In genomic region chr3:56347219-56347871, GRCh38 we compare ENCODE assay signal across 8 cellular contexts.
A peak's percentile ranks its signal among the peaks of the same experiment; 100 is the strongest.
DNase-seq lines count a peak whose midpoint lies in the region; ATAC-seq and TF ChIP-seq lines count a peak whose summit lies in the region.

No MANE protein-coding gene starts in this region.

- DNase-seq in stimulated activated CD4-positive, alpha-beta T cell treated with anti-CD3 and anti-CD28 coated beads, Interleukin-12 subunit alpha, Interleukin-12 subunit beta, amount 100 ng/mL, for 4 hours: peak; percentile 1
- no peak for DNase-seq in stimulated activated CD4-positive, alpha-beta T cell treated with anti-CD3 and anti-CD28 coated beads, Interleukin-4, amount 100 ng/mL, for 4 hours
- DNase-seq in NT2/D1 (ENCODE audit: low read depth, low spot score): peak; percentile 55
- DNase-seq in endothelial cell (ENCODE audit: low spot score): peak; percentile 69
- DNase-seq in stimulated activated CD4-positive, alpha-beta T cell treated with anti-CD3 and anti-CD28 coated beads, Interleukin-1b, Interleukin-23, amount 100 ng/mL, for 48 hours: peak; percentile 46
- DNase-seq in uterus: no peak
- no peak for DNase-seq in NCI-H345 (lab: John Stamatoyannopoulos, UW)

- H3K27me3 Mint-ChIP-seq in endothelial cell (ENCODE audit: unreplicated experiment): no peaks in the 10 kb centered on the region

- H3K4me3 ChIP-seq in NT2/D1 (ENCODE audit: insufficient read length, low read depth) (no peak overlapping the region), uterus (no peak overlapping the region), gastroesophageal sphincter (no peak overlapping the region)

- H3K4me1 ChIP-seq in NT2/D1 (ENCODE audit: insufficient read depth, insufficient read length): no peaks in the 10 kb centered on the region
- H3K4me1 ChIP-seq in uterus: no peaks in the 10 kb centered on the region
- H3K4me1 ChIP-seq in gastroesophageal sphincter: no peaks in the 10 kb centered on the region

- H3K9ac ChIP-seq in NT2/D1 (ENCODE audit: insufficient read length, low read depth): no peak overlapping the region

- no peak for TF ChIP-seq POLR2A in uterus (IDR thresholded peaks at IDR 0.05)
- TF ChIP-seq POLR2A in gastroesophageal sphincter (IDR thresholded peaks at IDR 0.05): no peak

- H3K36me3 ChIP-seq in NT2/D1 (ENCODE audit: insufficient read depth, insufficient read length, low read length) (no peaks in the 10 kb centered on the region), uterus (no peaks in the 10 kb centered on the region), gastroesophageal sphincter (no peaks in the 10 kb centered on the region)

- ATAC-seq in gastroesophageal sphincter: no peak

- no peaks in the 10 kb centered on the region for H3K4me1 Mint-ChIP-seq in endothelial cell (ENCODE audit: unreplicated experiment)

- intact Hi-C loops in uterus (cut with DNase I; ENCODE audit: low total_unique reads): no loop called here

- no peak for TF ChIP-seq EP300 in gastroesophageal sphincter (IDR thresholded peaks at IDR 0.05)

- H3K9me3 Mint-ChIP-seq in endothelial cell (ENCODE audit: unreplicated experiment): no peaks in the 10 kb centered on the region

- TF ChIP-seq CTCF in endothelial cell (IDR thresholded peaks at IDR 0.05; ENCODE audit: unreplicated experiment) (peak; percentile 80), uterus (IDR thresholded peaks at IDR 0.05) (no peak), gastroesophageal sphincter (IDR thresholded peaks at IDR 0.05) (no peak)

- no peaks in the 10 kb centered on the region for H3K27me3 ChIP-seq in NT2/D1 (ENCODE audit: insufficient read depth, insufficient read length)
- no peaks in the 10 kb centered on the region for H3K27me3 ChIP-seq in uterus
- no peaks in the 10 kb centered on the region for H3K27me3 ChIP-seq in gastroesophageal sphincter

- H3K9me3 ChIP-seq in NT2/D1 (ENCODE audit: insufficient read depth, low read length) (no peaks in the 10 kb centered on the region; the same call in 1 of the 2 replicates), uterus (no peaks in the 10 kb centered on the region), gastroesophageal sphincter (no peaks in the 10 kb centered on the region)

- no peak overlapping the region for H3K27ac ChIP-seq in uterus
- no peak overlapping the region for H3K27ac ChIP-seq in gastroesophageal sphincter

- no peaks in the 10 kb centered on the region for H3K36me3 Mint-ChIP-seq in endothelial cell (ENCODE audit: low read depth, unreplicated experiment)

- WGBS in gastroesophageal sphincter (ENCODE audit: low coverage in 1 of 2), 2 donors: 31 to 60% methylated on average over 1 to 5 of the region's 5 CpGs

- peak overlapping the region; percentile 39 for H3K27ac Mint-ChIP-seq in endothelial cell (ENCODE audit: unreplicated experiment)

- H3K4me3 Mint-ChIP-seq in endothelial cell (ENCODE audit: unreplicated experiment): no peak overlapping the region

Comparison
In these comparisons a context has a peak if more than half of its experiments do, and no peak if none do; other contexts are left out.
1. DNase-seq: peak in stimulated activated CD4-positive, alpha-beta T cell treated with anti-CD3 and anti-CD28 coated beads, Interleukin-12 subunit alpha, Interleukin-12 subunit beta, amount 100 ng/mL, for 4 hours (single experiment), NT2/D1 (single experiment), endothelial cell (single experiment) and stimulated activated CD4-positive, alpha-beta T cell treated with anti-CD3 and anti-CD28 coated beads, Interleukin-1b, Interleukin-23, amount 100 ng/mL, for 48 hours (single experiment); none in stimulated activated CD4-positive, alpha-beta T cell treated with anti-CD3 and anti-CD28 coated beads, Interleukin-4, amount 100 ng/mL, for 4 hours (0 of 2), uterus (0 of 2) and NCI-H345 (single experiment).